8 cellular contexts compared by ENCODE assay signal in genomic region chr2:171159326-171160118, GRCh38. TPM values are rescaled to one million over a fixed set of nuclear protein-coding genes. Genes with fewer than 3 reads are reported as not detected.
DNase-seq lines count a peak whose midpoint lies in the region; ATAC-seq lines count a peak whose summit lies in the region.

No MANE protein-coding gene starts in this region.

- peak overlapping the region; percentile 73 for H3K4me3 ChIP-seq in mononuclear cell (ENCODE audit: low read length)

- peaks cover 40% of the 10 kb centered on the region for H3K4me1 ChIP-seq in mononuclear cell (ENCODE audit: insufficient read depth, low read length)

- DNase-seq in NCI-H1436 (lab: John Stamatoyannopoulos, UW) (peak; percentile 42), NCI-H1436 treated with DMSO at 0.1 percent for 48 hours (lab: John Stamatoyannopoulos, UW) (no peak), NCI-H82 treated with DMSO at 0.1 percent for 48 hours (lab: John Stamatoyannopoulos, UW; ENCODE audit: unreplicated experiment) (peak; percentile 87), activated T-cell treated with anti-CD3 and anti-CD28 coated beads for 1 hour (ENCODE audit: low read depth) (peak; percentile 25), epidermal melanocyte (ENCODE audit: insufficient read length, low spot score) (peak; percentile 24)
- peak; percentile 21 to 27 for DNase-seq in stimulated activated CD8-positive, alpha-beta memory T cell treated with anti-CD3 and anti-CD28 coated beads, Interleukin-15, amount 100 ng/mL, for 48 hours (ENCODE audit: low read depth in 2 of 2)

- ATAC-seq in HG02981 (IDR thresholded peaks at IDR 0.05; ENCODE audit: unreplicated experiment), result peak; percentile 1

- no peaks in the 10 kb centered on the region for H3K9me3 ChIP-seq in mononuclear cell (ENCODE audit: low read depth, low read length)

- H3K27me3 ChIP-seq in mononuclear cell (ENCODE audit: insufficient read depth, low read length), result no peaks in the 10 kb centered on the region

RNA-seq across cellular contexts. Expression of gene TLK1, which starts 1.2 kb away (rescaled TPM):
- 57.4 TPM for total RNA-seq in mononuclear cell
